Comparison of ENCODE assay signal across 1 cellular context in the genomic region with DNA sequence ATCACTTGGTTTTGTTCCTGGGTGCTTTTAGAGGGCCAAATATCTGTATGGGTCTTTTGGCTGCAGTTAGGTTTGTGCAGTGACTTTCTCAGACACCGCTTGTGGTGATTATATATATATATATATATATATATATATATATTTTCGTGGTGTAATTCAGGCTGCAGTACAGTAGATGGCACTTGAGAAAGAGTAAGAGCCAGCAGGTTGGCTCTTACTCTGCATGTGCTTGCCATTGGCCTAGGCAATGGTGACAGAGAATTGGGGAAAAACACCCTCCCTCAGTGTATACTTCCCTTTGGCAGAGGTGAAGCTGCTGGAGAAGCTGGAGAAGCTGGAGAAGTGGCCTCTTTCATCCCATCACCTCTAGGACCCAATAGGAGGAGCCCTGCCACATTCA.
TF ChIP-seq lines count a peak whose summit lies in the region.

No MANE protein-coding gene starts in this region.

TF ChIP-seq in SK-N-SH, 30 proteins besides CTCF, POLR2A, EP300 and RAD21 (continued from another document):
- TF ChIP-seq, protein P1, sequence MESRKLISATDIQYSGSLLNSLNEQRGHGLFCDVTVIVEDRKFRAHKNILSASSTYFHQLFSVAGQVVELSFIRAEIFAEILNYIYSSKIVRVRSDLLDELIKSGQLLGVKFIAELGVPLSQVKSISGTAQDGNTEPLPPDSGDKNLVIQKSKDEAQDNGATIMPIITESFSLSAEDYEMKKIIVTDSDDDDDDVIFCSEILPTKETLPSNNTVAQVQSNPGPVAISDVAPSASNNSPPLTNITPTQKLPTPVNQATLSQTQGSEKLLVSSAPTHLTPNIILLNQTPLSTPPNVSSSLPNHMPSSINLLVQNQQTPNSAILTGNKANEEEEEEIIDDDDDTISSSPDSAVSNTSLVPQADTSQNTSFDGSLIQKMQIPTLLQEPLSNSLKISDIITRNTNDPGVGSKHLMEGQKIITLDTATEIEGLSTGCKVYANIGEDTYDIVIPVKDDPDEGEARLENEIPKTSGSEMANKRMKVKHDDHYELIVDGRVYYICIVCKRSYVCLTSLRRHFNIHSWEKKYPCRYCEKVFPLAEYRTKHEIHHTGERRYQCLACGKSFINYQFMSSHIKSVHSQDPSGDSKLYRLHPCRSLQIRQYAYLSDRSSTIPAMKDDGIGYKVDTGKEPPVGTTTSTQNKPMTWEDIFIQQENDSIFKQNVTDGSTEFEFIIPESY (IDR thresholded peaks at IDR 0.05; ENCODE audit: borderline replicate concordance, low read depth) = no peak
